Comparison of ENCODE assay signal across 2 cellular contexts in genomic region chr17:61135782-61136181, GRCh38.
TF ChIP-seq lines count a peak whose summit lies in the region.

No MANE protein-coding gene starts in this region.

TF ChIP-seq in GM23338, 12 proteins besides CTCF, POLR2A, EP300 and RAD21:
- TF ChIP-seq REST (IDR thresholded peaks at IDR 0.05; ENCODE audit: unreplicated experiment) = no peak
- TF ChIP-seq ZNF331 (CRISPR knock-in tag; IDR thresholded peaks at IDR 0.05; ENCODE audit: low read depth) = no peak
- no peak for TF ChIP-seq ZNF462 (CRISPR knock-in tag; IDR thresholded peaks at IDR 0.05)
- TF ChIP-seq JUNB (IDR thresholded peaks at IDR 0.05; ENCODE audit: unreplicated experiment) = no peak
- TF ChIP-seq CREB1 (CRISPR knock-in tag; IDR thresholded peaks at IDR 0.05; ENCODE audit: low read depth) = no peak
- no peak for TF ChIP-seq ZNF114 (CRISPR knock-in tag; IDR thresholded peaks at IDR 0.05)

TF ChIP-seq in HepG2, 621 proteins besides CTCF, POLR2A, EP300 and RAD21 (continued from another document):
- TF ChIP-seq KDM5A (IDR thresholded peaks at IDR 0.05; ENCODE audit: borderline replicate concordance, low read length) (no peak), TBL1XR1 (IDR thresholded peaks at IDR 0.05; ENCODE audit: borderline replicate concordance, low read length, partially characterized antibody) (no peak)
